ENCODE assay signal across 1 cellular context in the genomic region with DNA sequence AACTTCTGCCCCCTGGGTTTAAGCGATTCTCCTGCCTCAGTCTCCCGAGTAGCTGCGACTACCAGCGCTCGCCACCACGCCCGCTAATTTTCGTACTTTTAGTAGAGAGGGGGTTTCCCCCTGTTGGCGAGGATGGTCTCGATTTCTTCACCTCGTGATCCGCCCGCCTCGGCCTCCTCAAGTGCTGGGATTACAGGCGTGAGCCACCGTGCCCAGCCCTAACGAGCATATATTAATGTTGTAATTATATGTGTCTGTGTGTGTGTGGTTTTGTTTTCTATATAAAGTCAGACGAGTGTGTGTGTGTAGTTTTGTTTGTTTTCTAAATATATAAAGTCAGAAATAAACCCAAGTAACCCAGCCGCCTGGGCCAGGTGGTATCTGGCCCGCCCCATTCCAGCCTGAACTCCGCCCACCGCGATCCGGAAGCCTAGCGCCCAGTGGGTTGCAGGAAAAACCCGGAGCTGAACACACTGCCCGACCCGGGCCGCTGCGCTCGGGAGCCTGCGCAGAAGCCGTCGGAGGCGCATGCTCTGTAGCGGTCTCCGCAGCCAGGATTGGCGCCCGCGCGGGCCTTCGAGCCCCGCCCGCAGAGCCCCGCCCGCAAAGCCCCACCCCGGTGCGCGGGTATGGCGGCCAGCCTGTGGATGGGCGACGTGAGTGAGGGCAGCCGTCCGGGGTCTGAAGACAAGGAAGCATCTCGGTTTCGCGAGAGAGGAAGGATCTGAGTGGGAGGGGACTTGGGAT.
A peak's percentile ranks its signal among the peaks of the same experiment; 100 is the strongest.
TF ChIP-seq lines count a peak whose summit lies in the region.

Gene TRNAU1AP (plus strand): TSS at position 604 of the 747 bp plus-strand sequence. CDS start 26 bp downstream, at position 630.

TF ChIP-seq in K562, 482 proteins besides CTCF, POLR2A, EP300 and RAD21 (continued from another document and continues in another):
- TF ChIP-seq, protein P1, sequence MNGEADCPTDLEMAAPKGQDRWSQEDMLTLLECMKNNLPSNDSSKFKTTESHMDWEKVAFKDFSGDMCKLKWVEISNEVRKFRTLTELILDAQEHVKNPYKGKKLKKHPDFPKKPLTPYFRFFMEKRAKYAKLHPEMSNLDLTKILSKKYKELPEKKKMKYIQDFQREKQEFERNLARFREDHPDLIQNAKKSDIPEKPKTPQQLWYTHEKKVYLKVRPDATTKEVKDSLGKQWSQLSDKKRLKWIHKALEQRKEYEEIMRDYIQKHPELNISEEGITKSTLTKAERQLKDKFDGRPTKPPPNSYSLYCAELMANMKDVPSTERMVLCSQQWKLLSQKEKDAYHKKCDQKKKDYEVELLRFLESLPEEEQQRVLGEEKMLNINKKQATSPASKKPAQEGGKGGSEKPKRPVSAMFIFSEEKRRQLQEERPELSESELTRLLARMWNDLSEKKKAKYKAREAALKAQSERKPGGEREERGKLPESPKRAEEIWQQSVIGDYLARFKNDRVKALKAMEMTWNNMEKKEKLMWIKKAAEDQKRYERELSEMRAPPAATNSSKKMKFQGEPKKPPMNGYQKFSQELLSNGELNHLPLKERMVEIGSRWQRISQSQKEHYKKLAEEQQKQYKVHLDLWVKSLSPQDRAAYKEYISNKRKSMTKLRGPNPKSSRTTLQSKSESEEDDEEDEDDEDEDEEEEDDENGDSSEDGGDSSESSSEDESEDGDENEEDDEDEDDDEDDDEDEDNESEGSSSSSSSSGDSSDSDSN (IDR thresholded peaks at IDR 0.05; ENCODE audit: borderline replicate concordance in 1 of 2, low read depth in 2 of 2, low read length in 2 of 2): peak in 1 of 2 experiments; percentile 69; a peak in 2 of 4 replicates
- TF ChIP-seq ZNF699 (CRISPR knock-in tag; IDR thresholded peaks at IDR 0.05; ENCODE audit: insufficient replicate concordance) (no peak), FUS (optimal IDR thresholded peaks at IDR 0.05; ENCODE audit: low read depth, low read length) (no peak), ZNF143 (CRISPR knock-in tag; IDR thresholded peaks at IDR 0.05) (no peak), MBD2 (IDR thresholded peaks at IDR 0.05; ENCODE audit: borderline replicate concordance, low read depth) (peak; percentile 64; the same call in 1 of the 2 replicates), MAX (CRISPR knock-in tag; IDR thresholded peaks at IDR 0.05) (peak; percentile 91), CREBBP (IDR thresholded peaks at IDR 0.05; ENCODE audit: low read depth, low read length) (no peak), NKRF (IDR thresholded peaks at IDR 0.05; ENCODE audit: borderline replicate concordance) (peak; percentile 72), MLX (CRISPR knock-in tag; conservative IDR thresholded peaks at IDR 0.05) (peak in 1 of 2 experiments; percentile 53; a peak in 1 of 4 replicates), ZNF551 (CRISPR knock-in tag; IDR thresholded peaks at IDR 0.05) (no peak), EGR1 (conservative IDR thresholded peaks at IDR 0.05) (peak; percentile 41; the same call in 1 of the 2 replicates), ZFP1 (CRISPR knock-in tag; IDR thresholded peaks at IDR 0.05) (no peak), NCOA6 (IDR thresholded peaks at IDR 0.05) (0 out of 2 replicates have a peak, but pooled peaks have one; percentile 69), ZNF140 (CRISPR knock-in tag; IDR thresholded peaks at IDR 0.05) (no peak), SMAD3 (CRISPR knock-in tag; conservative IDR thresholded peaks at IDR 0.05) (no peak), GTF2A2 (tag; IDR thresholded peaks at IDR 0.05) (no peak), ETV6 (IDR thresholded peaks at IDR 0.05; ENCODE audit: borderline replicate concordance in 1 of 2, low read depth in 2 of 2, low read length in 1 of 2) (no peak), ETV6 (CRISPR knock-in tag; IDR thresholded peaks at IDR 0.05; ENCODE audit: borderline replicate concordance) (no peak), TSC22D4 (tag; IDR thresholded peaks at IDR 0.05) (no peak), ARID4B (CRISPR knock-in tag; IDR thresholded peaks at IDR 0.05) (no peak; the same call in 1 of the 2 replicates), NFXL1 (CRISPR knock-in tag; IDR thresholded peaks at IDR 0.05) (0 out of 2 replicates have a peak, but pooled peaks have one; percentile 62), MEF2A (IDR thresholded peaks at IDR 0.05; ENCODE audit: control insufficient read depth, low read depth, low read length) (no peak), ZNF584 (CRISPR knock-in tag; IDR thresholded peaks at IDR 0.05; ENCODE audit: low read depth) (peak; percentile 55; the same call in 1 of the 2 replicates), ZNF561 (CRISPR knock-in tag; conservative IDR thresholded peaks at IDR 0.05) (no peak), ELF1 (tag; IDR thresholded peaks at IDR 0.05) (peak; percentile 94), ZBTB5 (IDR thresholded peaks at IDR 0.05) (no peak), PRPF4 (IDR thresholded peaks at IDR 0.05; ENCODE audit: insufficient read depth, low read depth, low read length, poor library complexity, severe bottlenecking) (no peak), MIER1 (IDR thresholded peaks at IDR 0.05; ENCODE audit: low read depth) (no peak; the same call in 1 of the 2 replicates), ASH1L (IDR thresholded peaks at IDR 0.05; ENCODE audit: borderline replicate concordance, low read depth, partially characterized antibody) (no peak), CTBP1 (IDR thresholded peaks at IDR 0.05; ENCODE audit: borderline replicate concordance) (peak; percentile 73), ATF6 (CRISPR knock-in tag; IDR thresholded peaks at IDR 0.05) (0 out of 2 replicates have a peak, but pooled peaks have one; percentile 42), HLTF (IDR thresholded peaks at IDR 0.05) (peak; percentile 54)
- TF ChIP-seq, protein P2, sequence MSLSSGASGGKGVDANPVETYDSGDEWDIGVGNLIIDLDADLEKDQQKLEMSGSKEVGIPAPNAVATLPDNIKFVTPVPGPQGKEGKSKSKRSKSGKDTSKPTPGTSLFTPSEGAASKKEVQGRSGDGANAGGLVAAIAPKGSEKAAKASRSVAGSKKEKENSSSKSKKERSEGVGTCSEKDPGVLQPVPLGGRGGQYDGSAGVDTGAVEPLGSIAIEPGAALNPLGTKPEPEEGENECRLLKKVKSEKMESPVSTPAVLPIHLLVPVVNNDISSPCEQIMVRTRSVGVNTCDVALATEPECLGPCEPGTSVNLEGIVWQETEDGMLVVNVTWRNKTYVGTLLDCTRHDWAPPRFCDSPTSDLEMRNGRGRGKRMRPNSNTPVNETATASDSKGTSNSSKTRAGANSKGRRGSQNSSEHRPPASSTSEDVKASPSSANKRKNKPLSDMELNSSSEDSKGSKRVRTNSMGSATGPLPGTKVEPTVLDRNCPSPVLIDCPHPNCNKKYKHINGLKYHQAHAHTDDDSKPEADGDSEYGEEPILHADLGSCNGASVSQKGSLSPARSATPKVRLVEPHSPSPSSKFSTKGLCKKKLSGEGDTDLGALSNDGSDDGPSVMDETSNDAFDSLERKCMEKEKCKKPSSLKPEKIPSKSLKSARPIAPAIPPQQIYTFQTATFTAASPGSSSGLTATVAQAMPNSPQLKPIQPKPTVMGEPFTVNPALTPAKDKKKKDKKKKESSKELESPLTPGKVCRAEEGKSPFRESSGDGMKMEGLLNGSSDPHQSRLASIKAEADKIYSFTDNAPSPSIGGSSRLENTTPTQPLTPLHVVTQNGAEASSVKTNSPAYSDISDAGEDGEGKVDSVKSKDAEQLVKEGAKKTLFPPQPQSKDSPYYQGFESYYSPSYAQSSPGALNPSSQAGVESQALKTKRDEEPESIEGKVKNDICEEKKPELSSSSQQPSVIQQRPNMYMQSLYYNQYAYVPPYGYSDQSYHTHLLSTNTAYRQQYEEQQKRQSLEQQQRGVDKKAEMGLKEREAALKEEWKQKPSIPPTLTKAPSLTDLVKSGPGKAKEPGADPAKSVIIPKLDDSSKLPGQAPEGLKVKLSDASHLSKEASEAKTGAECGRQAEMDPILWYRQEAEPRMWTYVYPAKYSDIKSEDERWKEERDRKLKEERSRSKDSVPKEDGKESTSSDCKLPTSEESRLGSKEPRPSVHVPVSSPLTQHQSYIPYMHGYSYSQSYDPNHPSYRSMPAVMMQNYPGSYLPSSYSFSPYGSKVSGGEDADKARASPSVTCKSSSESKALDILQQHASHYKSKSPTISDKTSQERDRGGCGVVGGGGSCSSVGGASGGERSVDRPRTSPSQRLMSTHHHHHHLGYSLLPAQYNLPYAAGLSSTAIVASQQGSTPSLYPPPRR (CRISPR knock-in tag; IDR thresholded peaks at IDR 0.05; ENCODE audit: borderline replicate concordance): no peak
